ENCODE assay signal across 29 cellular contexts in genomic region chr16:28117168-28117565, GRCh38. TPM values are rescaled to one million over a fixed set of nuclear protein-coding genes. Genes with fewer than 3 reads are reported as not detected.
"Had no signal": no experiment of that assay in that cellular context is flagged by ENCODE, and none has a peak within 500 bp of the region (broad histone marks: within the 10 kb centered on the region; RNA-seq: fewer than 3 reads in every experiment).

No MANE protein-coding gene starts in this region.

- H3K27ac ChIP-seq: esophagus squamous epithelium, heart right ventricle, lower lobe of right lung, prostate gland, right atrium auricular region, thoracic aorta, tibial nerve, upper lobe of right lung, uterus had no signal

- ATAC-seq: effector memory CD8-positive, alpha-beta T cell; heart right ventricle; left ventricle myocardium superior; lower lobe of right lung; naive thymus-derived CD4-positive, alpha-beta T cell; sciatic nerve; stimulated activated naive CD8-positive, alpha-beta T cell treated with anti-CD3 and anti-CD28 coated beads, Interleukin-15, Interleukin-2, amounts not matched to agents 100 U/mL and 50 U/mL, for 24 hours; upper lobe of right lung had no signal

- H3K9me3 ChIP-seq: esophagus squamous epithelium, heart right ventricle, lower lobe of right lung, prostate gland, right atrium auricular region, thoracic aorta, tibial nerve, upper lobe of right lung, uterus had no signal

- H3K4me3 Mint-ChIP-seq: central memory CD8-positive, alpha-beta T cell; effector memory CD8-positive, alpha-beta T cell; naive thymus-derived CD4-positive, alpha-beta T cell had no signal

- DNase-seq: cortex of kidney; effector memory CD8-positive, alpha-beta T cell; erythroblast; esophagus squamous epithelium; foreskin melanocyte; glutamatergic neuron; heart right ventricle; hippocampal formation; left ventricle myocardium superior; lower lobe of right lung; naive thymus-derived CD4-positive, alpha-beta T cell; nucleus accumbens; stimulated activated CD4-positive, alpha-beta T cell treated with anti-CD3 and anti-CD28 coated beads, Interleukin-12 subunit alpha, Interleukin-12 subunit beta, amount 100 ng/mL, for 4 hours; stimulated activated CD4-positive, alpha-beta T cell treated with anti-CD3 and anti-CD28 coated beads, Interleukin-1b, Interleukin-23, amount 100 ng/mL, for 48 hours; stimulated activated CD4-positive, alpha-beta T cell treated with anti-CD3 and anti-CD28 coated beads, Interleukin-4, amount 100 ng/mL, for 1 hour; stimulated activated CD8-positive, alpha-beta memory T cell treated with anti-CD3 and anti-CD28 coated beads, Interleukin-4, amount 100 ng/mL, for 48 hours; stimulated activated naive CD8-positive, alpha-beta T cell treated with anti-CD3 and anti-CD28 coated beads, Interleukin-15, Interleukin-2, amounts not matched to agents 100 U/mL and 50 U/mL, for 24 hours; upper lobe of right lung; uterus had no signal

- H3K27me3 ChIP-seq: esophagus squamous epithelium, heart right ventricle, right atrium auricular region, tibial nerve, upper lobe of right lung, uterus had no signal

- H3K9me3 Mint-ChIP-seq: central memory CD8-positive, alpha-beta T cell; effector memory CD8-positive, alpha-beta T cell; naive thymus-derived CD4-positive, alpha-beta T cell had no signal

- H3K4me3 ChIP-seq: esophagus squamous epithelium, heart right ventricle, lower lobe of right lung, prostate gland, right atrium auricular region, smooth muscle cell, thoracic aorta, tibial nerve, upper lobe of right lung, uterus had no signal

- H3K4me1 ChIP-seq: esophagus squamous epithelium, heart right ventricle, lower lobe of right lung, prostate gland, right atrium auricular region, tibial nerve, upper lobe of right lung, uterus had no signal

- H3K36me3 ChIP-seq: uterus had no signal

- H3K27me3 Mint-ChIP-seq: central memory CD8-positive, alpha-beta T cell; effector memory CD8-positive, alpha-beta T cell; naive thymus-derived CD4-positive, alpha-beta T cell had no signal

RNA-seq across cellular contexts. Expression of gene GSG1L, which starts 53.7 kb away (rescaled TPM):
- total RNA-seq: dermis microvascular lymphatic vessel endothelial cell, kidney epithelial cell, osteocyte, tibial nerve had no signal
- polyA plus RNA-seq: heart right ventricle; naive thymus-derived CD4-positive, alpha-beta T cell; smooth muscle cell had no signal
